20 cellular contexts compared by ENCODE assay signal in the genomic region with DNA sequence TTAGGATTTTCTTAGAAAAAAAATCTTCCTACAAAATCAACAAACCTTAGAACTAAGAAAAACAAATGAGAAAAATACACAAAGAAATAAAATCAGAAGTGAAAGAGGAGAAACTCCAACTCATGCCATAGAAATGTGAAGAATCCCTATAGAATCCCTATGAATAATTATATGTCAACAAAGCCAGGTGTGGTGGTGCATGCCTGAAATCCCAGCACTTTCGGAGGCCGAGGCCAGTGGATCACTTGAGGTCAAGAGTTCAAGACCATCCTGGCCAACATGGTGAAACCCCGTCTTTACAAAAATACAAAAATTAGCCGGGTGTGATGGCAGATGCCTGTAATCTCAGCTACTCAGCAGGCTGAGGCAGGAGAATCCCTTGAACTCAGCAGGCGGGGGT. TPM values are rescaled to one million over a fixed set of nuclear protein-coding genes. Genes with fewer than 3 reads are reported as not detected.
DNase-seq lines count a peak whose midpoint lies in the region; ATAC-seq and TF ChIP-seq lines count a peak whose summit lies in the region.
"Had no signal": no experiment of that assay in that cellular context is flagged by ENCODE, and none has a peak within 500 bp of the region (broad histone marks: within the 10 kb centered on the region; RNA-seq: fewer than 3 reads in every experiment).

No MANE protein-coding gene starts in this region.

- H4K20me1 ChIP-seq in MM.1S (ENCODE audit: insufficient read depth, low read length), result no peaks in the 10 kb centered on the region

- H3K27ac Mint-ChIP-seq in HFFc6 (no peak overlapping the region; the same call in 1 of the 2 replicates), WTC11 (peak overlapping the region; percentile 97)
- H3K27ac Mint-ChIP-seq: activated naive CD8-positive, alpha-beta T cell treated with anti-CD3 and anti-CD28 coated beads, Interleukin-2, amount 50 U/mL, for 24 hours; CD8-positive, alpha-beta memory T cell; naive thymus-derived CD8-positive, alpha-beta T cell had no signal

- no peaks in the 10 kb centered on the region for H3K27me3 ChIP-seq in MM.1S (replicated peaks; ENCODE audit: insufficient read depth, low read length)
- H3K27me3 ChIP-seq: colonic mucosa, suprapubic skin had no signal

- H3K36me3 ChIP-seq in MM.1S (replicated peaks; ENCODE audit: insufficient read depth, low read length), result no peaks in the 10 kb centered on the region
- H3K36me3 ChIP-seq: colonic mucosa, suprapubic skin had no signal

- H3K27me3 Mint-ChIP-seq in HFFc6 (ENCODE audit: insufficient read depth) (no peaks in the 10 kb centered on the region), WTC11 (ENCODE audit: low read depth) (no peaks in the 10 kb centered on the region)

- H3K4me2 ChIP-seq in MM.1S (ENCODE audit: low read depth, low read length), result no peak overlapping the region

- no peak overlapping the region for H2AFZ ChIP-seq in MM.1S (ENCODE audit: low read length)

- H3K4me3 Mint-ChIP-seq in HFFc6 (peak overlapping the region; percentile 20), WTC11 (no peak overlapping the region)
- H3K4me3 Mint-ChIP-seq: activated naive CD8-positive, alpha-beta T cell treated with anti-CD3 and anti-CD28 coated beads, Interleukin-2, amount 50 U/mL, for 24 hours; activated T-cell treated with anti-CD3 and anti-CD28 coated beads, Interleukin-2, amount 50 U/mL, for 72 hours; CD8-positive, alpha-beta memory T cell; naive thymus-derived CD8-positive, alpha-beta T cell had no signal

- no peaks in the 10 kb centered on the region for H3K9me2 ChIP-seq in MM.1S (replicated peaks; ENCODE audit: insufficient read depth, low read length)

- H3K27ac ChIP-seq in MM.1S (ENCODE audit: low read length), result no peak overlapping the region
- H3K27ac ChIP-seq: colonic mucosa, suprapubic skin had no signal

- no peaks in the 10 kb centered on the region for H3K79me2 ChIP-seq in MM.1S (ENCODE audit: low read length)

- no peaks in the 10 kb centered on the region for H3K4me1 ChIP-seq in MM.1S (ENCODE audit: low read length)
- H3K4me1 ChIP-seq: colonic mucosa, suprapubic skin had no signal

- POLR2A ChIA-PET in WTC11 (lab: Charles Lee), result no interaction called here

- ATAC-seq in WTC11 (peak; percentile 83), HG02973 (IDR thresholded peaks at IDR 0.05; ENCODE audit: unreplicated experiment) (no peak)
- ATAC-seq: activated naive CD8-positive, alpha-beta T cell treated with anti-CD3 and anti-CD28 coated beads, Interleukin-2, amount 50 U/mL, for 24 hours; activated T-cell treated with anti-CD3 and anti-CD28 coated beads, Interleukin-2, amount 50 U/mL, for 72 hours; naive thymus-derived CD8-positive, alpha-beta T cell had no signal

- H3K9me3 ChIP-seq in MM.1S (replicated peaks; ENCODE audit: insufficient read depth, low read length), result no peaks in the 10 kb centered on the region
- H3K9me3 ChIP-seq: colonic mucosa, suprapubic skin had no signal

- H3K9me3 Mint-ChIP-seq in HFFc6 (no peaks in the 10 kb centered on the region), WTC11 (peaks cover 19% of the 10 kb centered on the region)
- H3K9me3 Mint-ChIP-seq: activated naive CD8-positive, alpha-beta T cell treated with anti-CD3 and anti-CD28 coated beads, Interleukin-2, amount 50 U/mL, for 24 hours; CD8-positive, alpha-beta memory T cell had no signal

- peaks cover 44% of the 10 kb centered on the region for H3K4me1 Mint-ChIP-seq in HFFc6 (ENCODE audit: low read depth)
- peaks cover 38% of the 10 kb centered on the region for H3K4me1 Mint-ChIP-seq in WTC11
- H3K4me1 Mint-ChIP-seq: activated naive CD8-positive, alpha-beta T cell treated with anti-CD3 and anti-CD28 coated beads, Interleukin-2, amount 50 U/mL, for 24 hours; CD8-positive, alpha-beta memory T cell; naive thymus-derived CD8-positive, alpha-beta T cell had no signal

- TF ChIP-seq CTCF in HFFc6 (IDR thresholded peaks at IDR 0.05), result no peak
- TF ChIP-seq CTCF in WTC11 (IDR thresholded peaks at IDR 0.05), result no peak
- no peak for TF ChIP-seq CTCF in fibroblast of the aortic adventitia (IDR thresholded peaks at IDR 0.05; ENCODE audit: insufficient read depth, low read length)
- no peak for TF ChIP-seq CTCF in MM.1S (IDR thresholded peaks at IDR 0.05; ENCODE audit: low read length)

- H3K36me3 Mint-ChIP-seq in HFFc6 (ENCODE audit: low read depth) (peaks cover 9% of the 10 kb centered on the region), WTC11 (peaks cover 45% of the 10 kb centered on the region)
- H3K36me3 Mint-ChIP-seq: CD8-positive, alpha-beta memory T cell had no signal

- no peak overlapping the region for H3K9ac ChIP-seq in MM.1S (ENCODE audit: low read length)

- H3F3A ChIP-seq in MM.1S (ENCODE audit: insufficient read depth, low read length), result no peaks in the 10 kb centered on the region

- peak; percentile 75 for DNase-seq in A172 (ENCODE audit: low spot score)
- DNase-seq in HFFc6, result no peak
- peak; percentile 62 for DNase-seq in WTC11 (ENCODE audit: low spot score)
- DNase-seq in fibroblast of the aortic adventitia (ENCODE audit: low read depth), result peak; percentile 26
- DNase-seq in GM19240 (ENCODE audit: insufficient read length, low spot score), result no peak
- no peak for DNase-seq in AML-193 (lab: John Stamatoyannopoulos, UW)
- DNase-seq in MM.1S, result no peak
- DNase-seq: activated CD4-positive, alpha-beta T cell treated with anti-CD3 and anti-CD28 coated beads, Interleukin-2, amount 50 U/mL, for 48 hours; activated naive CD8-positive, alpha-beta T cell treated with anti-CD3 and anti-CD28 coated beads, Interleukin-2, amount 50 U/mL, for 24 hours; activated T-cell treated with anti-CD3 and anti-CD28 coated beads, Interleukin-2, amount 50 U/mL, for 72 hours; CD8-positive, alpha-beta memory T cell; colonic mucosa; GF-D8; naive thymus-derived CD8-positive, alpha-beta T cell; NCI-H1436; NCI-H345 had no signal

- CTCF ChIA-PET in WTC11 (lab: Charles Lee), result interaction anchor here (1.0 kb wide), 1 partner anchor 22 kb away, joined by 3 read pairs; no protein-coding TSS in a partner anchor

- H3K4me3 ChIP-seq in fibroblast of the aortic adventitia (ENCODE audit: low read depth, low read length) (no peak overlapping the region), MM.1S (ENCODE audit: low read length) (no peak overlapping the region)
- H3K4me3 ChIP-seq: colonic mucosa, suprapubic skin had no signal

TF ChIP-seq in WTC11, 78 proteins besides CTCF, POLR2A, EP300 and RAD21:
- TF ChIP-seq TEAD1 (CRISPR knock-in tag; IDR thresholded peaks at IDR 0.05) (no peak), PRRX2 (CRISPR knock-in tag; IDR thresholded peaks at IDR 0.05) (no peak), ZNF121 (CRISPR knock-in tag; IDR thresholded peaks at IDR 0.05) (no peak)
- TF ChIP-seq, protein P1, sequence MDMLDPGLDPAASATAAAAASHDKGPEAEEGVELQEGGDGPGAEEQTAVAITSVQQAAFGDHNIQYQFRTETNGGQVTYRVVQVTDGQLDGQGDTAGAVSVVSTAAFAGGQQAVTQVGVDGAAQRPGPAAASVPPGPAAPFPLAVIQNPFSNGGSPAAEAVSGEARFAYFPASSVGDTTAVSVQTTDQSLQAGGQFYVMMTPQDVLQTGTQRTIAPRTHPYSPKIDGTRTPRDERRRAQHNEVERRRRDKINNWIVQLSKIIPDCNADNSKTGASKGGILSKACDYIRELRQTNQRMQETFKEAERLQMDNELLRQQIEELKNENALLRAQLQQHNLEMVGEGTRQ (CRISPR knock-in tag; IDR thresholded peaks at IDR 0.05), result no peak
- TF ChIP-seq, protein P2, sequence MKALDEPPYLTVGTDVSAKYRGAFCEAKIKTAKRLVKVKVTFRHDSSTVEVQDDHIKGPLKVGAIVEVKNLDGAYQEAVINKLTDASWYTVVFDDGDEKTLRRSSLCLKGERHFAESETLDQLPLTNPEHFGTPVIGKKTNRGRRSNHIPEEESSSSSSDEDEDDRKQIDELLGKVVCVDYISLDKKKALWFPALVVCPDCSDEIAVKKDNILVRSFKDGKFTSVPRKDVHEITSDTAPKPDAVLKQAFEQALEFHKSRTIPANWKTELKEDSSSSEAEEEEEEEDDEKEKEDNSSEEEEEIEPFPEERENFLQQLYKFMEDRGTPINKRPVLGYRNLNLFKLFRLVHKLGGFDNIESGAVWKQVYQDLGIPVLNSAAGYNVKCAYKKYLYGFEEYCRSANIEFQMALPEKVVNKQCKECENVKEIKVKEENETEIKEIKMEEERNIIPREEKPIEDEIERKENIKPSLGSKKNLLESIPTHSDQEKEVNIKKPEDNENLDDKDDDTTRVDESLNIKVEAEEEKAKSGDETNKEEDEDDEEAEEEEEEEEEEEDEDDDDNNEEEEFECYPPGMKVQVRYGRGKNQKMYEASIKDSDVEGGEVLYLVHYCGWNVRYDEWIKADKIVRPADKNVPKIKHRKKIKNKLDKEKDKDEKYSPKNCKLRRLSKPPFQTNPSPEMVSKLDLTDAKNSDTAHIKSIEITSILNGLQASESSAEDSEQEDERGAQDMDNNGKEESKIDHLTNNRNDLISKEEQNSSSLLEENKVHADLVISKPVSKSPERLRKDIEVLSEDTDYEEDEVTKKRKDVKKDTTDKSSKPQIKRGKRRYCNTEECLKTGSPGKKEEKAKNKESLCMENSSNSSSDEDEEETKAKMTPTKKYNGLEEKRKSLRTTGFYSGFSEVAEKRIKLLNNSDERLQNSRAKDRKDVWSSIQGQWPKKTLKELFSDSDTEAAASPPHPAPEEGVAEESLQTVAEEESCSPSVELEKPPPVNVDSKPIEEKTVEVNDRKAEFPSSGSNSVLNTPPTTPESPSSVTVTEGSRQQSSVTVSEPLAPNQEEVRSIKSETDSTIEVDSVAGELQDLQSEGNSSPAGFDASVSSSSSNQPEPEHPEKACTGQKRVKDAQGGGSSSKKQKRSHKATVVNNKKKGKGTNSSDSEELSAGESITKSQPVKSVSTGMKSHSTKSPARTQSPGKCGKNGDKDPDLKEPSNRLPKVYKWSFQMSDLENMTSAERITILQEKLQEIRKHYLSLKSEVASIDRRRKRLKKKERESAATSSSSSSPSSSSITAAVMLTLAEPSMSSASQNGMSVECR (CRISPR knock-in tag; IDR thresholded peaks at IDR 0.05; ENCODE audit: borderline replicate concordance), result no peak

RNA-seq across cellular contexts. Expression of a gene that starts 27.1 kb away (rescaled TPM):
- 0.12 TPM in 1 of 2 replicates, not detected in the other for total RNA-seq in A172 (2014; rRNA removed; shearing (Covaris generic))
- not detected for total RNA-seq in HFFc6 (2021; fragmentation: NEBNext Ultra II Directional; extraction: Animal tissue kit (Norgen Biotek cat#: 25700))
- 0.11 to 0.14 TPM in 2 of 3 replicates, not detected in the other for total RNA-seq in WTC11 (2021)
- total RNA-seq in fibroblast of the aortic adventitia (ENCODE audit: low replicate concordance), result not detected in 2 replicates
- total RNA-seq: A673; activated T-cell treated with anti-CD3 and anti-CD28 coated beads, Interleukin-2, amount 50 U/mL, for 72 hours; CD8-positive, alpha-beta memory T cell; colonic mucosa; liver; naive thymus-derived CD8-positive, alpha-beta T cell had no signal

Comparison
In these comparisons a context has a peak if more than half of its experiments do, and no peak if none do; other contexts are left out.
1. DNase-seq: peak in A172 (single experiment), WTC11 (single experiment) and fibroblast of the aortic adventitia (single experiment); none in HFFc6 (single experiment), GM19240 (single experiment), AML-193 (0 of 2) and MM.1S (single experiment).